In genomic region chr21:36385233-36385908, GRCh38 we compare ENCODE assay signal across 8 cellular contexts. TPM values are rescaled to one million over a fixed set of nuclear protein-coding genes. Genes with fewer than 3 reads are reported as not detected.
A peak's percentile ranks its signal among the peaks of the same experiment; 100 is the strongest.
DNase-seq lines count a peak whose midpoint lies in the region; ATAC-seq and TF ChIP-seq lines count a peak whose summit lies in the region.

Gene CHAF1B, plus strand, starts transcription at chr21:36385392. Its CDS starts 745 bp downstream, at chr21:36386137.

- no peaks in the 10 kb centered on the region for H3K9me3 Mint-ChIP-seq in CD4-positive, alpha-beta T cell
- no peaks in the 10 kb centered on the region for H3K9me3 Mint-ChIP-seq in endodermal cell

- H3K4me3 ChIP-seq in HL-60 (replicated peaks; ENCODE audit: insufficient read depth, low read length) (peak within 1 kb of the TSS; percentile 73), endodermal cell (ENCODE audit: low read length) (peak within 1 kb of the TSS; percentile 88)

- 2 to 3% methylated on average over 24 to 75 of the region's 75 CpGs for WGBS in endodermal cell (ENCODE audit: insufficient coverage in 1 of 2, insufficient read length in 1 of 2), 2 experiments

- POLR2A ChIA-PET in CD4-positive, alpha-beta T cell (lab: Charles Lee): interaction anchor here (0.6 to 2.0 kb wide), 4 partner anchors 65 to 343 kb away, joined by 3 to 7 read pairs (median 4); partner anchors contain the start of gene MORC3

- H3K36me3 Mint-ChIP-seq in CD4-positive, alpha-beta T cell (ENCODE audit: low read depth): no peaks in the 10 kb centered on the region
- peaks cover 17% of the 10 kb centered on the region for H3K36me3 Mint-ChIP-seq in endodermal cell (ENCODE audit: low read depth)

- CTCF ChIA-PET in CD4-positive, alpha-beta T cell (lab: Charles Lee): no interaction called here

- ATAC-seq in CD4-positive, alpha-beta T cell (ENCODE audit: poor library complexity): peak; percentile 98
- peak; percentile 74 for ATAC-seq in GM19438 (IDR thresholded peaks at IDR 0.05; ENCODE audit: low read depth, unreplicated experiment)

- intact Hi-C loops in CD4-positive, alpha-beta T cell (cut with DNase I, micrococcal nuclease): loop anchor here in 1 of 2 experiments (5.0 kb wide), 2 partner anchors 228 to 328 kb away; partner anchors contain the start of gene DOP1B

- no peaks in the 10 kb centered on the region for H3K27me3 Mint-ChIP-seq in CD4-positive, alpha-beta T cell
- peaks cover 1% of the 10 kb centered on the region for H3K27me3 Mint-ChIP-seq in endodermal cell (ENCODE audit: insufficient read depth)

- no peaks in the 10 kb centered on the region for H3K4me1 Mint-ChIP-seq in CD4-positive, alpha-beta T cell (ENCODE audit: low read depth)
- H3K4me1 Mint-ChIP-seq in endodermal cell: peaks cover 4% of the 10 kb centered on the region

- peak within 1 kb of the TSS; percentile 10 for H3K27ac Mint-ChIP-seq in CD4-positive, alpha-beta T cell
- peak within 1 kb of the TSS; percentile 4 for H3K27ac Mint-ChIP-seq in endodermal cell

- H3K4me3 Mint-ChIP-seq in CD4-positive, alpha-beta T cell: peak within 1 kb of the TSS; percentile 91
- H3K4me3 Mint-ChIP-seq in endodermal cell: peak within 1 kb of the TSS; percentile 69

- no peaks in the 10 kb centered on the region for H3K9me3 ChIP-seq in CD4-positive, alpha-beta T cell (ENCODE audit: control insufficient read depth, low read length)
- no peaks in the 10 kb centered on the region for H3K9me3 ChIP-seq in endodermal cell (ENCODE audit: control insufficient read depth, low read length)

- H3K27ac ChIP-seq in CD4-positive, alpha-beta T cell (ENCODE audit: low read depth, low read length): no peak within 1 kb of the TSS
- H3K27ac ChIP-seq in HL-60 (replicated peaks): peak within 1 kb of the TSS; percentile 61
- H3K27ac ChIP-seq in endodermal cell (ENCODE audit: low read depth, low read length): no peak within 1 kb of the TSS

- no peaks in the 10 kb centered on the region for H3K27me3 ChIP-seq in CD4-positive, alpha-beta T cell (ENCODE audit: control insufficient read depth, insufficient read depth, low read length)
- H3K27me3 ChIP-seq in HL-60 (ENCODE audit: insufficient read depth, poor library complexity, severe bottlenecking) (no peaks in the 10 kb centered on the region), endodermal cell (ENCODE audit: control insufficient read depth, insufficient read depth, low read length, poor library complexity, severe bottlenecking) (no peaks in the 10 kb centered on the region)

- no peaks in the 10 kb centered on the region for H3K4me1 ChIP-seq in endodermal cell (ENCODE audit: control insufficient read depth, insufficient read depth, low read length)

- TF ChIP-seq CTCF in CD4-positive, alpha-beta T cell (IDR thresholded peaks at IDR 0.05): no peak
- TF ChIP-seq CTCF in HL-60 (IDR thresholded peaks at IDR 0.05; ENCODE audit: insufficient read depth, low read length): no peak
- no peak for TF ChIP-seq CTCF in endodermal cell (conservative IDR thresholded peaks at IDR 0.05)

- H3K36me3 ChIP-seq in endodermal cell (ENCODE audit: control insufficient read depth, insufficient read depth, low read length): peaks cover 11% of the 10 kb centered on the region

- peak; percentile 65 to 84 (median 74) for DNase-seq in CD4-positive, alpha-beta T cell
- DNase-seq in HL-60 (ENCODE audit: low read depth in 1 of 2, low spot score in 1 of 2): peak; percentile 59 to 62
- DNase-seq in NOMO-1 (lab: John Stamatoyannopoulos, UW; ENCODE audit: unreplicated experiment in 2 of 2): peak; percentile 55
- peak; percentile 66 to 85 (median 73) for DNase-seq in activated CD8-positive, alpha-beta memory T cell treated with anti-CD3 and anti-CD28 coated beads for 48 hours (ENCODE audit: low read depth in 2 of 3, low spot score in 2 of 3)
- peak; percentile 96 for DNase-seq in endodermal cell
- DNase-seq in midbrain (lab: John Stamatoyannopoulos, UW): peak; percentile 58
- DNase-seq in stimulated activated CD8-positive, alpha-beta memory T cell treated with anti-CD3 and anti-CD28 coated beads, Interleukin-15, amount 100 ng/mL, for 24 hours (ENCODE audit: low read depth): peak; percentile 81

- H3K9ac ChIP-seq in endodermal cell (ENCODE audit: extremely low read depth, low read length, poor library complexity, severe bottlenecking): peak within 1 kb of the TSS; percentile 72

RNA-seq across cellular contexts. Expression of gene CHAF1B, which starts in this region (rescaled TPM):
- 1 to 10 TPM; 4.5 to 4.8 TPM for total RNA-seq in CD4-positive, alpha-beta T cell
- 10 to 100 TPM; 16.3 to 27.1 TPM for total RNA-seq in endodermal cell
- polyA plus RNA-seq in endodermal cell (2013, experiment 1 of 2): 14.6 TPM
- 11.7 TPM for polyA plus RNA-seq in endodermal cell (2013, experiment 2 of 2)
